ENCODE assay signal across 23 cellular contexts in genomic region chr5:59117320-59117719, GRCh38.
"Had no signal": no experiment of that assay in that cellular context is flagged by ENCODE, and none has a peak within 500 bp of the region (broad histone marks: within the 10 kb centered on the region; RNA-seq: fewer than 3 reads in every experiment).

No MANE protein-coding gene starts in this region.

- H3K36me3 Mint-ChIP-seq: activated CD4-positive, alpha-beta memory T cell treated with anti-CD3 and anti-CD28 coated beads for 36 hours had no signal

- H3K27ac Mint-ChIP-seq: activated B cell treated with CpG ODN at 0.5 μM for 24 hours; activated CD4-positive, alpha-beta memory T cell treated with anti-CD3 and anti-CD28 coated beads for 36 hours; activated CD4-positive, alpha-beta T cell treated with anti-CD3 and anti-CD28 coated beads for 36 hours; activated naive CD4-positive, alpha-beta T cell treated with anti-CD3 and anti-CD28 coated beads for 36 hours; activated naive CD8-positive, alpha-beta T cell treated with anti-CD3 and anti-CD28 coated beads, Interleukin-2, amount 10 ng/mL, durations not matched to agents 7 days and 5 days; activated T-cell treated with anti-CD3 and anti-CD28 coated beads, Interleukin-2, amount 50 U/mL, for 72 hours; endodermal cell; progenitor cell of endocrine pancreas had no signal

- H3K4me3 ChIP-seq: coronary artery, esophagus squamous epithelium, gastroesophageal sphincter, thoracic aorta, upper lobe of left lung had no signal

- H3K36me3 ChIP-seq: esophagus squamous epithelium, gastroesophageal sphincter, thoracic aorta, upper lobe of left lung had no signal

- H3K27ac ChIP-seq: coronary artery, esophagus squamous epithelium, gastroesophageal sphincter, thoracic aorta, upper lobe of left lung had no signal

- H3K9me3 ChIP-seq: esophagus squamous epithelium, gastroesophageal sphincter, thoracic aorta, upper lobe of left lung had no signal

- H3K4me1 Mint-ChIP-seq: activated B cell treated with CpG ODN at 0.5 μM for 24 hours had no signal

- ATAC-seq: activated CD4-positive, alpha-beta T cell treated with anti-CD3 and anti-CD28 coated beads for 36 hours; activated T-cell treated with anti-CD3 and anti-CD28 coated beads, Interleukin-2, amount 50 U/mL, for 72 hours; gastroesophageal sphincter; naive thymus-derived CD4-positive, alpha-beta T cell had no signal

- H3K4me1 ChIP-seq: gastroesophageal sphincter, upper lobe of left lung had no signal

- H3K27me3 Mint-ChIP-seq: activated B cell treated with CpG ODN at 0.5 μM for 24 hours; activated CD4-positive, alpha-beta memory T cell treated with anti-CD3 and anti-CD28 coated beads for 36 hours; activated CD4-positive, alpha-beta T cell treated with anti-CD3 and anti-CD28 coated beads for 36 hours; activated naive CD8-positive, alpha-beta T cell treated with anti-CD3 and anti-CD28 coated beads, Interleukin-2, amount 10 ng/mL, durations not matched to agents 7 days and 5 days; naive thymus-derived CD4-positive, alpha-beta T cell; progenitor cell of endocrine pancreas had no signal

- H3K4me3 Mint-ChIP-seq: activated B cell treated with CpG ODN at 0.5 μM for 24 hours; activated CD4-positive, alpha-beta memory T cell treated with anti-CD3 and anti-CD28 coated beads for 36 hours; activated CD4-positive, alpha-beta T cell treated with anti-CD3 and anti-CD28 coated beads for 36 hours; activated naive CD4-positive, alpha-beta T cell treated with anti-CD3 and anti-CD28 coated beads for 36 hours; activated naive CD8-positive, alpha-beta T cell treated with anti-CD3 and anti-CD28 coated beads, Interleukin-2, amount 10 ng/mL, durations not matched to agents 7 days and 5 days; activated T-cell treated with anti-CD3 and anti-CD28 coated beads, Interleukin-2, amount 50 U/mL, for 72 hours; endodermal cell; naive thymus-derived CD4-positive, alpha-beta T cell had no signal

- H3K9me3 Mint-ChIP-seq: activated B cell treated with CpG ODN at 0.5 μM for 24 hours; activated CD4-positive, alpha-beta memory T cell treated with anti-CD3 and anti-CD28 coated beads for 36 hours; activated naive CD4-positive, alpha-beta T cell treated with anti-CD3 and anti-CD28 coated beads for 36 hours; endodermal cell had no signal

- DNase-seq: activated B cell treated with CpG ODN at 0.5 μM for 24 hours; activated CD4-positive, alpha-beta memory T cell treated with anti-CD3 and anti-CD28 coated beads for 36 hours; activated CD4-positive, alpha-beta T cell treated with anti-CD3 and anti-CD28 coated beads for 36 hours; activated effector memory CD4-positive, alpha-beta T cell treated with Interleukin-2 at 50 U/mL for 16 hours; activated naive CD4-positive, alpha-beta T cell treated with anti-CD3 and anti-CD28 coated beads for 36 hours; activated naive CD8-positive, alpha-beta T cell treated with anti-CD3 and anti-CD28 coated beads, Interleukin-2, amount 10 ng/mL, durations not matched to agents 7 days and 5 days; activated T-cell treated with anti-CD3 and anti-CD28 coated beads, Interleukin-2, amount 50 U/mL, for 72 hours; amygdala; cerebellar nuclear complex; endodermal cell; esophagus squamous epithelium; head of caudate nucleus; hypothalamus; mesendoderm; naive thymus-derived CD4-positive, alpha-beta T cell; stimulated activated CD4-positive, alpha-beta T cell treated with anti-CD3 and anti-CD28 coated beads, Interleukin-4, amount 100 ng/mL, for 24 hours; stimulated activated naive CD4-positive, alpha-beta T cell treated with Interleukin-2 at 50 U/mL for 16 hours; T-helper 1 cell; upper lobe of left lung had no signal

- H3K27me3 ChIP-seq: esophagus squamous epithelium, gastroesophageal sphincter, upper lobe of left lung had no signal
